In the genomic region with DNA sequence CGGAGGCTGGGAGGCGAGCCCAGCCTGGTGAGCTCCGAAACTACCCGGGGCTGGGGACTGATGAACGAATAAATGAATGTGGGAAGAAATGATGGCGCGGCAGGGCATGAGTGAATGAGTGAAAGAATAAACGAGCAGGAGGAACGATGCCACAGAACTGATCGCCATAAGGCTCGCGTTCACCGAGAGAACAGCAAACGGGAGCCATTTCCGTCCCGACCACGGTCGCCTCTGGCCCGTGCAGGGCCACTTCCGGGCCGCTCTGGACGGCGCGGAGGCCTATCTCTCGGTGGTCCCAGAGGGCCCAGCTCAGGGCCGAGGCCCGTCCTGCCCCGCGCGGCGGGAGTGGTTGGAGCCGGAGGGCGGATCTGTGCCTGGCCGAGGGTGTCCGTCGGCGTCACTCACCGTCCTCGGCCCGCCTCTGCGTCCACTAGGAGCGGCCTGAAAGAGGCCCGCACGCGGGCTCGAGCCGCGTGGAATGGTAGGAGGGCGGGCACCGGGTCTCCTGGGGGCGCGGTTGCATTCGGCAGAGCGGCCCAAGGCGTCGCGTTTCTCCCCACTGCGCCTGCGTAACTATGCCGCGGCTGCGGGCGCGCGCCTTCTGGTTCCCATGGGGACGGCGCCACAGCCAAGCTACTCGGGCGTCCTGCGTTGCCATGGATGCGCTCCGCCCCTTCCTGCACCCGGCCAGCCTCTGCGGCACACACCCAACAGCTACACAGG, we compare ENCODE assay signal across 1 cellular context.
TF ChIP-seq lines count a peak whose summit lies in the region.

A gene (minus strand): TSS at position 480 of the 723 bp plus-strand sequence. CDS start 5,116 bp downstream, outside the sequence.

TF ChIP-seq in GM12878, 131 proteins besides CTCF, POLR2A, EP300 and RAD21 (continued from another document and continues in another):
- TF ChIP-seq POLR2AphosphoS2 (IDR thresholded peaks at IDR 0.05; ENCODE audit: low read depth, low read length), result peak; percentile 31; the same call in 1 of the 2 replicates
- peak; percentile 79 for TF ChIP-seq NRF1 (conservative IDR thresholded peaks at IDR 0.05; ENCODE audit: low read depth, low read length)
- TF ChIP-seq BRCA1 (IDR thresholded peaks at IDR 0.05; ENCODE audit: low read depth, low read length), result 0 out of 2 replicates have a peak, but pooled peaks have one; percentile 4
- TF ChIP-seq HDAC6 (IDR thresholded peaks at IDR 0.05; ENCODE audit: unreplicated experiment), result no peak
- TF ChIP-seq ZNF384 (IDR thresholded peaks at IDR 0.05; ENCODE audit: borderline replicate concordance, low read depth, low read length), result no peak
- peak; percentile 79; the same call in 1 of the 2 replicates for TF ChIP-seq STAT1 (conservative IDR thresholded peaks at IDR 0.05)
- TF ChIP-seq, protein P1, sequence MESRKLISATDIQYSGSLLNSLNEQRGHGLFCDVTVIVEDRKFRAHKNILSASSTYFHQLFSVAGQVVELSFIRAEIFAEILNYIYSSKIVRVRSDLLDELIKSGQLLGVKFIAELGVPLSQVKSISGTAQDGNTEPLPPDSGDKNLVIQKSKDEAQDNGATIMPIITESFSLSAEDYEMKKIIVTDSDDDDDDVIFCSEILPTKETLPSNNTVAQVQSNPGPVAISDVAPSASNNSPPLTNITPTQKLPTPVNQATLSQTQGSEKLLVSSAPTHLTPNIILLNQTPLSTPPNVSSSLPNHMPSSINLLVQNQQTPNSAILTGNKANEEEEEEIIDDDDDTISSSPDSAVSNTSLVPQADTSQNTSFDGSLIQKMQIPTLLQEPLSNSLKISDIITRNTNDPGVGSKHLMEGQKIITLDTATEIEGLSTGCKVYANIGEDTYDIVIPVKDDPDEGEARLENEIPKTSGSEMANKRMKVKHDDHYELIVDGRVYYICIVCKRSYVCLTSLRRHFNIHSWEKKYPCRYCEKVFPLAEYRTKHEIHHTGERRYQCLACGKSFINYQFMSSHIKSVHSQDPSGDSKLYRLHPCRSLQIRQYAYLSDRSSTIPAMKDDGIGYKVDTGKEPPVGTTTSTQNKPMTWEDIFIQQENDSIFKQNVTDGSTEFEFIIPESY (IDR thresholded peaks at IDR 0.05), result no peak
- TF ChIP-seq, protein P2, sequence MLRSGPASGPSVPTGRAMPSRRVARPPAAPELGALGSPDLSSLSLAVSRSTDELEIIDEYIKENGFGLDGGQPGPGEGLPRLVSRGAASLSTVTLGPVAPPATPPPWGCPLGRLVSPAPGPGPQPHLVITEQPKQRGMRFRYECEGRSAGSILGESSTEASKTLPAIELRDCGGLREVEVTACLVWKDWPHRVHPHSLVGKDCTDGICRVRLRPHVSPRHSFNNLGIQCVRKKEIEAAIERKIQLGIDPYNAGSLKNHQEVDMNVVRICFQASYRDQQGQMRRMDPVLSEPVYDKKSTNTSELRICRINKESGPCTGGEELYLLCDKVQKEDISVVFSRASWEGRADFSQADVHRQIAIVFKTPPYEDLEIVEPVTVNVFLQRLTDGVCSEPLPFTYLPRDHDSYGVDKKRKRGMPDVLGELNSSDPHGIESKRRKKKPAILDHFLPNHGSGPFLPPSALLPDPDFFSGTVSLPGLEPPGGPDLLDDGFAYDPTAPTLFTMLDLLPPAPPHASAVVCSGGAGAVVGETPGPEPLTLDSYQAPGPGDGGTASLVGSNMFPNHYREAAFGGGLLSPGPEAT (IDR thresholded peaks at IDR 0.05; ENCODE audit: low read depth), result peak; percentile 85
- TF ChIP-seq ASH2L (IDR thresholded peaks at IDR 0.05; ENCODE audit: borderline replicate concordance, low read depth), result no peak
- TF ChIP-seq GABPA (IDR thresholded peaks at IDR 0.05; ENCODE audit: low read depth), result peak; percentile 91
- peak; percentile 38 for TF ChIP-seq SP1 (IDR thresholded peaks at IDR 0.05; ENCODE audit: low read depth, low read length)
- TF ChIP-seq, protein P3, sequence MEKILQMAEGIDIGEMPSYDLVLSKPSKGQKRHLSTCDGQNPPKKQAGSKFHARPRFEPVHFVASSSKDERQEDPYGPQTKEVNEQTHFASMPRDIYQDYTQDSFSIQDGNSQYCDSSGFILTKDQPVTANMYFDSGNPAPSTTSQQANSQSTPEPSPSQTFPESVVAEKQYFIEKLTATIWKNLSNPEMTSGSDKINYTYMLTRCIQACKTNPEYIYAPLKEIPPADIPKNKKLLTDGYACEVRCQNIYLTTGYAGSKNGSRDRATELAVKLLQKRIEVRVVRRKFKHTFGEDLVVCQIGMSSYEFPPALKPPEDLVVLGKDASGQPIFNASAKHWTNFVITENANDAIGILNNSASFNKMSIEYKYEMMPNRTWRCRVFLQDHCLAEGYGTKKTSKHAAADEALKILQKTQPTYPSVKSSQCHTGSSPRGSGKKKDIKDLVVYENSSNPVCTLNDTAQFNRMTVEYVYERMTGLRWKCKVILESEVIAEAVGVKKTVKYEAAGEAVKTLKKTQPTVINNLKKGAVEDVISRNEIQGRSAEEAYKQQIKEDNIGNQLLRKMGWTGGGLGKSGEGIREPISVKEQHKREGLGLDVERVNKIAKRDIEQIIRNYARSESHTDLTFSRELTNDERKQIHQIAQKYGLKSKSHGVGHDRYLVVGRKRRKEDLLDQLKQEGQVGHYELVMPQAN (conservative IDR thresholded peaks at IDR 0.05), result peak; percentile 98
- 0 out of 2 replicates have a peak, but pooled peaks have one; percentile 18 for TF ChIP-seq SREBF2 (IDR thresholded peaks at IDR 0.05; ENCODE audit: low read length)
- peak; percentile 89 for TF ChIP-seq MEF2B (IDR thresholded peaks at IDR 0.05; ENCODE audit: partially characterized antibody, poor library complexity, severe bottlenecking)
- peak; percentile 100 for TF ChIP-seq SIN3A (IDR thresholded peaks at IDR 0.05; ENCODE audit: low read depth, low read length)
- TF ChIP-seq POU2F2 (IDR thresholded peaks at IDR 0.05; ENCODE audit: borderline replicate concordance, low read depth, low read length), result peak; percentile 43; the same call in 2 of the 3 replicates
- TF ChIP-seq BMI1 (IDR thresholded peaks at IDR 0.05; ENCODE audit: borderline replicate concordance), result peak; percentile 100
- TF ChIP-seq RCOR1 (conservative IDR thresholded peaks at IDR 0.05; ENCODE audit: low read depth, low read length), result no peak
- TF ChIP-seq RB1 (IDR thresholded peaks at IDR 0.05; ENCODE audit: borderline replicate concordance), result peak; percentile 82
- TF ChIP-seq BHLHE40 (IDR thresholded peaks at IDR 0.05; ENCODE audit: borderline replicate concordance in 1 of 2, low read depth in 2 of 2, low read length in 1 of 2), result peak; percentile 78 to 95; a peak in 3 of 4 replicates
- no peak for TF ChIP-seq NR2C2 (IDR thresholded peaks at IDR 0.05; ENCODE audit: borderline replicate concordance, control insufficient read depth, insufficient read length, low read depth)
- TF ChIP-seq IKZF1 (conservative IDR thresholded peaks at IDR 0.05), result peak; percentile 91
- peak; percentile 38 for TF ChIP-seq SIX5 (IDR thresholded peaks at IDR 0.05; ENCODE audit: low read depth, low read length, severe bottlenecking)
- TF ChIP-seq, protein P4, sequence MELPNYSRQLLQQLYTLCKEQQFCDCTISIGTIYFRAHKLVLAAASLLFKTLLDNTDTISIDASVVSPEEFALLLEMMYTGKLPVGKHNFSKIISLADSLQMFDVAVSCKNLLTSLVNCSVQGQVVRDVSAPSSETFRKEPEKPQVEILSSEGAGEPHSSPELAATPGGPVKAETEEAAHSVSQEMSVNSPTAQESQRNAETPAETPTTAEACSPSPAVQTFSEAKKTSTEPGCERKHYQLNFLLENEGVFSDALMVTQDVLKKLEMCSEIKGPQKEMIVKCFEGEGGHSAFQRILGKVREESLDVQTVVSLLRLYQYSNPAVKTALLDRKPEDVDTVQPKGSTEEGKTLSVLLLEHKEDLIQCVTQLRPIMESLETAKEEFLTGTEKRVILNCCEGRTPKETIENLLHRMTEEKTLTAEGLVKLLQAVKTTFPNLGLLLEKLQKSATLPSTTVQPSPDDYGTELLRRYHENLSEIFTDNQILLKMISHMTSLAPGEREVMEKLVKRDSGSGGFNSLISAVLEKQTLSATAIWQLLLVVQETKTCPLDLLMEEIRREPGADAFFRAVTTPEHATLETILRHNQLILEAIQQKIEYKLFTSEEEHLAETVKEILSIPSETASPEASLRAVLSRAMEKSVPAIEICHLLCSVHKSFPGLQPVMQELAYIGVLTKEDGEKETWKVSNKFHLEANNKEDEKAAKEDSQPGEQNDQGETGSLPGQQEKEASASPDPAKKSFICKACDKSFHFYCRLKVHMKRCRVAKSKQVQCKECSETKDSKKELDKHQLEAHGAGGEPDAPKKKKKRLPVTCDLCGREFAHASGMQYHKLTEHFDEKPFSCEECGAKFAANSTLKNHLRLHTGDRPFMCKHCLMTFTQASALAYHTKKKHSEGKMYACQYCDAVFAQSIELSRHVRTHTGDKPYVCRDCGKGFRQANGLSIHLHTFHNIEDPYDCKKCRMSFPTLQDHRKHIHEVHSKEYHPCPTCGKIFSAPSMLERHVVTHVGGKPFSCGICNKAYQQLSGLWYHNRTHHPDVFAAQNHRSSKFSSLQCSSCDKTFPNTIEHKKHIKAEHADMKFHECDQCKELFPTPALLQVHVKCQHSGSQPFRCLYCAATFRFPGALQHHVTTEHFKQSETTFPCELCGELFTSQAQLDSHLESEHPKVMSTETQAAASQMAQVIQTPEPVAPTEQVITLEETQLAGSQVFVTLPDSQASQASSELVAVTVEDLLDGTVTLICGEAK (IDR thresholded peaks at IDR 0.05; ENCODE audit: borderline replicate concordance), result peak; percentile 94
- TF ChIP-seq, protein P5, sequence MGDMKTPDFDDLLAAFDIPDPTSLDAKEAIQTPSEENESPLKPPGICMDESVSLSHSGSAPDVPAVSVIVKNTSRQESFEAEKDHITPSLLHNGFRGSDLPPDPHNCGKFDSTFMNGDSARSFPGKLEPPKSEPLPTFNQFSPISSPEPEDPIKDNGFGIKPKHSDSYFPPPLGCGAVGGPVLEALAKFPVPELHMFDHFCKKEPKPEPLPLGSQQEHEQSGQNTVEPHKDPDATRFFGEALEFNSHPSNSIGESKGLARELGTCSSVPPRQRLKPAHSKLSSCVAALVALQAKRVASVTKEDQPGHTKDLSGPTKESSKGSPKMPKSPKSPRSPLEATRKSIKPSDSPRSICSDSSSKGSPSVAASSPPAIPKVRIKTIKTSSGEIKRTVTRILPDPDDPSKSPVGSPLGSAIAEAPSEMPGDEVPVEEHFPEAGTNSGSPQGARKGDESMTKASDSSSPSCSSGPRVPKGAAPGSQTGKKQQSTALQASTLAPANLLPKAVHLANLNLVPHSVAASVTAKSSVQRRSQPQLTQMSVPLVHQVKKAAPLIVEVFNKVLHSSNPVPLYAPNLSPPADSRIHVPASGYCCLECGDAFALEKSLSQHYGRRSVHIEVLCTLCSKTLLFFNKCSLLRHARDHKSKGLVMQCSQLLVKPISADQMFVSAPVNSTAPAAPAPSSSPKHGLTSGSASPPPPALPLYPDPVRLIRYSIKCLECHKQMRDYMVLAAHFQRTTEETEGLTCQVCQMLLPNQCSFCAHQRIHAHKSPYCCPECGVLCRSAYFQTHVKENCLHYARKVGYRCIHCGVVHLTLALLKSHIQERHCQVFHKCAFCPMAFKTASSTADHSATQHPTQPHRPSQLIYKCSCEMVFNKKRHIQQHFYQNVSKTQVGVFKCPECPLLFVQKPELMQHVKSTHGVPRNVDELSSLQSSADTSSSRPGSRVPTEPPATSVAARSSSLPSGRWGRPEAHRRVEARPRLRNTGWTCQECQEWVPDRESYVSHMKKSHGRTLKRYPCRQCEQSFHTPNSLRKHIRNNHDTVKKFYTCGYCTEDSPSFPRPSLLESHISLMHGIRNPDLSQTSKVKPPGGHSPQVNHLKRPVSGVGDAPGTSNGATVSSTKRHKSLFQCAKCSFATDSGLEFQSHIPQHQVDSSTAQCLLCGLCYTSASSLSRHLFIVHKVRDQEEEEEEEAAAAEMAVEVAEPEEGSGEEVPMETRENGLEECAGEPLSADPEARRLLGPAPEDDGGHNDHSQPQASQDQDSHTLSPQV (IDR thresholded peaks at IDR 0.05), result no peak
- TF ChIP-seq, protein P6, sequence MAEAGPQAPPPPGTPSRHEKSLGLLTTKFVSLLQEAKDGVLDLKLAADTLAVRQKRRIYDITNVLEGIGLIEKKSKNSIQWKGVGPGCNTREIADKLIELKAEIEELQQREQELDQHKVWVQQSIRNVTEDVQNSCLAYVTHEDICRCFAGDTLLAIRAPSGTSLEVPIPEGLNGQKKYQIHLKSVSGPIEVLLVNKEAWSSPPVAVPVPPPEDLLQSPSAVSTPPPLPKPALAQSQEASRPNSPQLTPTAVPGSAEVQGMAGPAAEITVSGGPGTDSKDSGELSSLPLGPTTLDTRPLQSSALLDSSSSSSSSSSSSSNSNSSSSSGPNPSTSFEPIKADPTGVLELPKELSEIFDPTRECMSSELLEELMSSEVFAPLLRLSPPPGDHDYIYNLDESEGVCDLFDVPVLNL (IDR thresholded peaks at IDR 0.05; ENCODE audit: low read depth, low read length), result 0 out of 2 replicates have a peak, but pooled peaks have one; percentile 14
- TF ChIP-seq MYB (IDR thresholded peaks at IDR 0.05; ENCODE audit: borderline replicate concordance, low read depth, low read length), result 0 out of 2 replicates have a peak, but pooled peaks have one; percentile 9
- TF ChIP-seq SMARCA5 (IDR thresholded peaks at IDR 0.05), result no peak
- TF ChIP-seq, protein P7, sequence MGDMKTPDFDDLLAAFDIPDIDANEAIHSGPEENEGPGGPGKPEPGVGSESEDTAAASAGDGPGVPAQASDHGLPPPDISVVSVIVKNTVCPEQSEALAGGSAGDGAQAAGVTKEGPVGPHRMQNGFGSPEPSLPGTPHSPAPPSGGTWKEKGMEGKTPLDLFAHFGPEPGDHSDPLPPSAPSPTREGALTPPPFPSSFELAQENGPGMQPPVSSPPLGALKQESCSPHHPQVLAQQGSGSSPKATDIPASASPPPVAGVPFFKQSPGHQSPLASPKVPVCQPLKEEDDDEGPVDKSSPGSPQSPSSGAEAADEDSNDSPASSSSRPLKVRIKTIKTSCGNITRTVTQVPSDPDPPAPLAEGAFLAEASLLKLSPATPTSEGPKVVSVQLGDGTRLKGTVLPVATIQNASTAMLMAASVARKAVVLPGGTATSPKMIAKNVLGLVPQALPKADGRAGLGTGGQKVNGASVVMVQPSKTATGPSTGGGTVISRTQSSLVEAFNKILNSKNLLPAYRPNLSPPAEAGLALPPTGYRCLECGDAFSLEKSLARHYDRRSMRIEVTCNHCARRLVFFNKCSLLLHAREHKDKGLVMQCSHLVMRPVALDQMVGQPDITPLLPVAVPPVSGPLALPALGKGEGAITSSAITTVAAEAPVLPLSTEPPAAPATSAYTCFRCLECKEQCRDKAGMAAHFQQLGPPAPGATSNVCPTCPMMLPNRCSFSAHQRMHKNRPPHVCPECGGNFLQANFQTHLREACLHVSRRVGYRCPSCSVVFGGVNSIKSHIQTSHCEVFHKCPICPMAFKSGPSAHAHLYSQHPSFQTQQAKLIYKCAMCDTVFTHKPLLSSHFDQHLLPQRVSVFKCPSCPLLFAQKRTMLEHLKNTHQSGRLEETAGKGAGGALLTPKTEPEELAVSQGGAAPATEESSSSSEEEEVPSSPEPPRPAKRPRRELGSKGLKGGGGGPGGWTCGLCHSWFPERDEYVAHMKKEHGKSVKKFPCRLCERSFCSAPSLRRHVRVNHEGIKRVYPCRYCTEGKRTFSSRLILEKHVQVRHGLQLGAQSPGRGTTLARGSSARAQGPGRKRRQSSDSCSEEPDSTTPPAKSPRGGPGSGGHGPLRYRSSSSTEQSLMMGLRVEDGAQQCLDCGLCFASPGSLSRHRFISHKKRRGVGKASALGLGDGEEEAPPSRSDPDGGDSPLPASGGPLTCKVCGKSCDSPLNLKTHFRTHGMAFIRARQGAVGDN (IDR thresholded peaks at IDR 0.05), result peak; percentile 32
- TF ChIP-seq RFX5 (IDR thresholded peaks at IDR 0.05; ENCODE audit: low read depth, low read length), result no peak
- peak; percentile 77; the same call in 1 of the 2 replicates for TF ChIP-seq TAF1 (IDR thresholded peaks at IDR 0.05; ENCODE audit: borderline replicate concordance, low read depth, low read length)
- peak; percentile 89; the same call in 1 of the 2 replicates for TF ChIP-seq NBN (IDR thresholded peaks at IDR 0.05)
